In genomic region chr10:5591336-5591824, GRCh38 we compare ENCODE assay signal across 25 cellular contexts.
DNase-seq lines count a peak whose midpoint lies in the region; ATAC-seq and TF ChIP-seq lines count a peak whose summit lies in the region.
"Had no signal": no experiment of that assay in that cellular context is flagged by ENCODE, and none has a peak within 500 bp of the region (broad histone marks: within the 10 kb centered on the region; RNA-seq: fewer than 3 reads in every experiment).

No MANE protein-coding gene starts in this region.

- peak overlapping the region; percentile 80 for H3K18ac ChIP-seq in trophoblast cell (ENCODE audit: low read length)

- peaks cover 28% of the 10 kb centered on the region for H3K4me1 ChIP-seq in GM23338 (ENCODE audit: insufficient read depth)
- peaks cover 29% of the 10 kb centered on the region for H3K4me1 ChIP-seq in OCI-LY3 (ENCODE audit: low read length)
- peaks cover 5% of the 10 kb centered on the region for H3K4me1 ChIP-seq in endodermal cell (ENCODE audit: control insufficient read depth, insufficient read depth, low read length)
- H3K4me1 ChIP-seq in trophoblast cell (ENCODE audit: control insufficient read depth in 1 of 2, insufficient read depth in 2 of 2, low read length in 2 of 2) = peaks cover 72 to 75% of the 10 kb centered on the region in 2 experiments
- no peaks in the 10 kb centered on the region for H3K4me1 ChIP-seq in CD8-positive, alpha-beta T cell (ENCODE audit: insufficient read depth, low read length)
- H3K4me1 ChIP-seq: uterus had no signal

- DNase-seq in GM23338 (ENCODE audit: low spot score) (no peak), endodermal cell (peak; percentile 64), trophoblast cell (peak; percentile 97 to 98), KBM-7 (no peak), midbrain (lab: John Stamatoyannopoulos, UW) (no peak)
- no peak for DNase-seq in central memory CD4-positive, alpha-beta T cell
- DNase-seq in CD8-positive, alpha-beta T cell = no peak
- DNase-seq: activated B cell treated with CpG ODN at 0.5 μM for 24 hours; anterior cingulate cortex; HFFc6; NCI-H1694 treated with DMSO at 0.1 percent for 48 hours; NCI-H2227 treated with DMSO at 0.1 percent for 48 hours; NCI-H69; stimulated activated CD4-positive, alpha-beta T cell treated with anti-CD3 and anti-CD28 coated beads, Interleukin-2, amount 100 ng/mL, for 48 hours; T1000; uterus had no signal

- H3K4me3 ChIP-seq in GM23338 (no peak overlapping the region), OCI-LY3 (ENCODE audit: low read length) (no peak overlapping the region), endodermal cell (ENCODE audit: low read length) (no peak overlapping the region), trophoblast cell (ENCODE audit: low read depth, low read length) (no peak overlapping the region)
- no peak overlapping the region for H3K4me3 ChIP-seq in CD8-positive, alpha-beta T cell (ENCODE audit: low read depth, low read length)
- H3K4me3 ChIP-seq: BLaER1 treated with 17β-estradiol and CSF1 and Interleukin-3, amounts not matched to agents 10 nM and 100 nM; cardiac muscle cell; gastroesophageal sphincter; K562; lung; uterus had no signal

- peak overlapping the region; percentile 87 for H2BK5ac ChIP-seq in trophoblast cell (ENCODE audit: low read depth, low read length, poor library complexity)

- H3K4me3 Mint-ChIP-seq in GM23338 (no peak overlapping the region), endodermal cell (no peak overlapping the region)
- H3K4me3 Mint-ChIP-seq in CD8-positive, alpha-beta T cell = no peak overlapping the region
- H3K4me3 Mint-ChIP-seq: activated B cell treated with CpG ODN at 0.5 μM for 24 hours; activated naive CD4-positive, alpha-beta T cell treated with anti-CD3 and anti-CD28 coated beads, Interleukin-2, amount 50 U/mL, for 24 hours; activated T-helper 1 cell treated with anti-CD3 and anti-CD28 coated beads, Interleukin-12 subunit alpha, Interleukin-12 subunit beta, Interleukin-2, Interleukin-4 antibody, amounts not matched to agents 30 ng/mL and 10 ng/mL and 1 ng/mL, durations not matched to agents 14 hours and 24 hours and 36 hours; HFFc6; stimulated activated memory B cell treated with anti-CD40 and anti-IgM and Interleukin-4, amounts not matched to agents 10 μg/mL and 1 μg/mL and 100 μg/mL, for 72 hours had no signal

- H3K9me3 Mint-ChIP-seq in GM23338 = no peaks in the 10 kb centered on the region
- H3K9me3 Mint-ChIP-seq in endodermal cell = no peaks in the 10 kb centered on the region
- H3K9me3 Mint-ChIP-seq in CD8-positive, alpha-beta T cell = no peaks in the 10 kb centered on the region
- H3K9me3 Mint-ChIP-seq: activated B cell treated with CpG ODN at 0.5 μM for 24 hours; activated naive CD4-positive, alpha-beta T cell treated with anti-CD3 and anti-CD28 coated beads, Interleukin-2, amount 50 U/mL, for 24 hours; activated T-helper 1 cell treated with anti-CD3 and anti-CD28 coated beads, Interleukin-12 subunit alpha, Interleukin-12 subunit beta, Interleukin-2, Interleukin-4 antibody, amounts not matched to agents 30 ng/mL and 10 ng/mL and 1 ng/mL, durations not matched to agents 14 hours and 24 hours and 36 hours; HFFc6; stimulated activated memory B cell treated with anti-CD40 and anti-IgM and Interleukin-4, amounts not matched to agents 10 μg/mL and 1 μg/mL and 100 μg/mL, for 72 hours had no signal

- H3K9me3 ChIP-seq in OCI-LY3 (ENCODE audit: insufficient read depth, low read length) = no peaks in the 10 kb centered on the region
- H3K9me3 ChIP-seq in endodermal cell (ENCODE audit: control insufficient read depth, low read length) = no peaks in the 10 kb centered on the region
- H3K9me3 ChIP-seq in trophoblast cell (ENCODE audit: insufficient read depth, low read depth, low read length) = no peaks in the 10 kb centered on the region
- no peaks in the 10 kb centered on the region for H3K9me3 ChIP-seq in CD8-positive, alpha-beta T cell (ENCODE audit: low read length)
- H3K9me3 ChIP-seq: BLaER1 treated with 17β-estradiol and CSF1 and Interleukin-3, amounts not matched to agents 10 nM and 100 nM; gastroesophageal sphincter; uterus had no signal

- no peak overlapping the region for H3K9ac ChIP-seq in OCI-LY3 (ENCODE audit: low read length)
- no peak overlapping the region for H3K9ac ChIP-seq in endodermal cell (ENCODE audit: extremely low read depth, low read length, poor library complexity, severe bottlenecking)
- no peak overlapping the region for H3K9ac ChIP-seq in trophoblast cell (ENCODE audit: low read length)
- H3K9ac ChIP-seq: BLaER1 treated with 17β-estradiol and CSF1 and Interleukin-3, amounts not matched to agents 10 nM and 100 nM had no signal

- H3K27me3 Mint-ChIP-seq in GM23338 (ENCODE audit: insufficient read depth, low read depth, poor library complexity) (peaks cover 10% of the 10 kb centered on the region), endodermal cell (ENCODE audit: insufficient read depth) (peaks cover 3% of the 10 kb centered on the region)
- H3K27me3 Mint-ChIP-seq in CD8-positive, alpha-beta T cell (ENCODE audit: low read depth) = peaks cover 21% of the 10 kb centered on the region
- H3K27me3 Mint-ChIP-seq: activated naive CD4-positive, alpha-beta T cell treated with anti-CD3 and anti-CD28 coated beads, Interleukin-2, amount 50 U/mL, for 24 hours had no signal

- H3K27me3 ChIP-seq in GM23338 (ENCODE audit: insufficient read depth) (no peaks in the 10 kb centered on the region), OCI-LY3 (ENCODE audit: low read depth, low read length) (peaks cover 20% of the 10 kb centered on the region), endodermal cell (ENCODE audit: control insufficient read depth, insufficient read depth, low read length, poor library complexity, severe bottlenecking) (no peaks in the 10 kb centered on the region), trophoblast cell (ENCODE audit: insufficient read depth, low read length) (no peaks in the 10 kb centered on the region)
- H3K27me3 ChIP-seq in CD8-positive, alpha-beta T cell (ENCODE audit: insufficient read depth, low read length) = no peaks in the 10 kb centered on the region
- H3K27me3 ChIP-seq: BLaER1 treated with 17β-estradiol and CSF1 and Interleukin-3, amounts not matched to agents 10 nM and 100 nM; cardiac muscle cell; gastroesophageal sphincter; uterus had no signal

- H3K23ac ChIP-seq in trophoblast cell (ENCODE audit: low read length) = no peak overlapping the region

- H2AK5ac ChIP-seq in trophoblast cell (ENCODE audit: low read length) = peak overlapping the region; percentile 82

- H4K20me1 ChIP-seq in GM23338 (replicated peaks; ENCODE audit: insufficient read depth) = no peaks in the 10 kb centered on the region
- H4K20me1 ChIP-seq in OCI-LY3 (ENCODE audit: insufficient read depth, low read length) = no peaks in the 10 kb centered on the region
- H4K20me1 ChIP-seq: BLaER1 treated with 17β-estradiol and CSF1 and Interleukin-3, amounts not matched to agents 10 nM and 100 nM had no signal

- H3K4me1 Mint-ChIP-seq in GM23338 (peaks cover 40% of the 10 kb centered on the region), endodermal cell (peaks cover 19% of the 10 kb centered on the region)
- peaks cover 13% of the 10 kb centered on the region for H3K4me1 Mint-ChIP-seq in CD8-positive, alpha-beta T cell (ENCODE audit: low read depth)

- H3K36me3 Mint-ChIP-seq in GM23338 (ENCODE audit: low read depth) (no peaks in the 10 kb centered on the region), endodermal cell (ENCODE audit: low read depth) (no peaks in the 10 kb centered on the region)
- H3K36me3 Mint-ChIP-seq in CD8-positive, alpha-beta T cell = no peaks in the 10 kb centered on the region
- H3K36me3 Mint-ChIP-seq: activated naive CD4-positive, alpha-beta T cell treated with anti-CD3 and anti-CD28 coated beads, Interleukin-2, amount 50 U/mL, for 24 hours; stimulated activated memory B cell treated with anti-CD40 and anti-IgM and Interleukin-4, amounts not matched to agents 10 μg/mL and 1 μg/mL and 100 μg/mL, for 72 hours had no signal

- H3F3A ChIP-seq in GM23338 (replicated peaks; ENCODE audit: low read depth) = no peaks in the 10 kb centered on the region

- peak overlapping the region; percentile 66 for H3K4ac ChIP-seq in trophoblast cell (ENCODE audit: low read depth, low read length)

- H4K8ac ChIP-seq in trophoblast cell (ENCODE audit: low read depth, low read length) = peak overlapping the region; percentile 45

- H3K27ac ChIP-seq in GM23338 (ENCODE audit: low read depth) (no peak overlapping the region), OCI-LY3 (ENCODE audit: low read length) (no peak overlapping the region), endodermal cell (ENCODE audit: low read depth, low read length) (no peak overlapping the region), trophoblast cell (ENCODE audit: low read depth, low read length) (peak overlapping the region; percentile 99)
- no peak overlapping the region for H3K27ac ChIP-seq in CD8-positive, alpha-beta T cell (ENCODE audit: low read depth, low read length)
- H3K27ac ChIP-seq: BLaER1 treated with 17β-estradiol and CSF1 and Interleukin-3, amounts not matched to agents 10 nM and 100 nM; cardiac muscle cell; gastroesophageal sphincter; uterus had no signal

- H2AFZ ChIP-seq in GM23338 (0 out of 2 replicates have a peak overlapping the region, but pooled peaks have one; percentile 43), OCI-LY3 (ENCODE audit: low read depth, low read length) (no peak overlapping the region), trophoblast cell (ENCODE audit: insufficient read depth, low read length, poor library complexity) (peak overlapping the region; percentile 7)

- H3K79me2 ChIP-seq in GM23338 (replicated peaks; ENCODE audit: insufficient read depth) = no peaks in the 10 kb centered on the region
- no peaks in the 10 kb centered on the region for H3K79me2 ChIP-seq in OCI-LY3 (ENCODE audit: low read length)
- H3K79me2 ChIP-seq in trophoblast cell (ENCODE audit: control insufficient read depth, insufficient read depth, low read length, poor library complexity) = peaks cover 30% of the 10 kb centered on the region

- no peak overlapping the region for H4K12ac ChIP-seq in trophoblast cell (ENCODE audit: low read depth, low read length)

- WGBS in endodermal cell (ENCODE audit: insufficient coverage in 1 of 2, insufficient read length in 1 of 2), 2 experiments = 75 to 83% methylated on average over 13 to 14 of the region's 14 CpGs
- no CpG with 5 or more reads among the region's 14 CpGs for WGBS in trophoblast cell (ENCODE audit: extremely low coverage, insufficient coverage, insufficient read length)

- H4K91ac ChIP-seq in trophoblast cell (ENCODE audit: low read depth, low read length) = peak overlapping the region; percentile 99

- intact Hi-C loops in CD8-positive, alpha-beta T cell (cut with DNase I, micrococcal nuclease) = no loop called here

- H3K79me1 ChIP-seq in trophoblast cell (ENCODE audit: low read length) = peaks cover 89% of the 10 kb centered on the region

- H2BK120ac ChIP-seq in trophoblast cell (ENCODE audit: insufficient read depth, low read length, poor library complexity) = peak overlapping the region; percentile 89

- CTCF ChIA-PET in CD8-positive, alpha-beta T cell (lab: Charles Lee) = interaction anchor here (1.8 kb wide), 1 partner anchor 32 kb away, joined by 9 read pairs; no protein-coding TSS in a partner anchor

- POLR2A ChIA-PET in CD8-positive, alpha-beta T cell (lab: Charles Lee) = no interaction called here

- peak; percentile 61 for ATAC-seq in GM23338
- no peak for ATAC-seq in CD8-positive, alpha-beta T cell
- ATAC-seq: gastroesophageal sphincter; K562; stimulated activated memory B cell treated with anti-CD40 and anti-IgM and Interleukin-4, amounts not matched to agents 10 μg/mL and 1 μg/mL and 100 μg/mL, for 72 hours had no signal

- H2BK12ac ChIP-seq in trophoblast cell (ENCODE audit: low read length) = peak overlapping the region; percentile 93

- H3K14ac ChIP-seq in trophoblast cell (ENCODE audit: low read length) = peak overlapping the region; percentile 86

- no peaks in the 10 kb centered on the region for H3K36me3 ChIP-seq in GM23338 (ENCODE audit: insufficient read depth)
- H3K36me3 ChIP-seq in OCI-LY3 (replicated peaks; ENCODE audit: low read depth, low read length) = no peaks in the 10 kb centered on the region
- H3K36me3 ChIP-seq in endodermal cell (ENCODE audit: control insufficient read depth, insufficient read depth, low read length) = no peaks in the 10 kb centered on the region
- H3K36me3 ChIP-seq in trophoblast cell (ENCODE audit: control insufficient read depth in 1 of 2, insufficient read depth in 2 of 2, low read length in 2 of 2) = no peaks in the 10 kb centered on the region
- H3K36me3 ChIP-seq in CD8-positive, alpha-beta T cell (ENCODE audit: insufficient read depth, low read length) = no peaks in the 10 kb centered on the region
- H3K36me3 ChIP-seq: BLaER1 treated with 17β-estradiol and CSF1 and Interleukin-3, amounts not matched to agents 10 nM and 100 nM; cardiac muscle cell; gastroesophageal sphincter; uterus had no signal

- no peak overlapping the region for H3K27ac Mint-ChIP-seq in GM23338
- H3K27ac Mint-ChIP-seq in endodermal cell = no peak overlapping the region
- H3K27ac Mint-ChIP-seq in CD8-positive, alpha-beta T cell = no peak overlapping the region
- H3K27ac Mint-ChIP-seq: activated B cell treated with CpG ODN at 0.5 μM for 24 hours; activated naive CD4-positive, alpha-beta T cell treated with anti-CD3 and anti-CD28 coated beads, Interleukin-2, amount 50 U/mL, for 24 hours; activated T-helper 1 cell treated with anti-CD3 and anti-CD28 coated beads, Interleukin-12 subunit alpha, Interleukin-12 subunit beta, Interleukin-2, Interleukin-4 antibody, amounts not matched to agents 30 ng/mL and 10 ng/mL and 1 ng/mL, durations not matched to agents 14 hours and 24 hours and 36 hours; HFFc6; stimulated activated memory B cell treated with anti-CD40 and anti-IgM and Interleukin-4, amounts not matched to agents 10 μg/mL and 1 μg/mL and 100 μg/mL, for 72 hours had no signal

- no peaks in the 10 kb centered on the region for H3K9me2 ChIP-seq in GM23338 (ENCODE audit: insufficient read depth)

- no peak for TF ChIP-seq CTCF in GM23338 (conservative IDR thresholded peaks at IDR 0.05; ENCODE audit: low read depth in 2 of 2)
- TF ChIP-seq CTCF in OCI-LY3 (IDR thresholded peaks at IDR 0.05; ENCODE audit: low read depth, low read length) = no peak
- no peak for TF ChIP-seq CTCF in endodermal cell (conservative IDR thresholded peaks at IDR 0.05)
- TF ChIP-seq CTCF in CD8-positive, alpha-beta T cell (IDR thresholded peaks at IDR 0.05) = no peak

- H3K4me2 ChIP-seq in GM23338 (no peak overlapping the region), OCI-LY3 (ENCODE audit: low read length) (0 out of 2 replicates have a peak overlapping the region, but pooled peaks have one; percentile 7), trophoblast cell (ENCODE audit: low read length) (no peak overlapping the region)
- H3K4me2 ChIP-seq: BLaER1 treated with 17β-estradiol and CSF1 and Interleukin-3, amounts not matched to agents 10 nM and 100 nM had no signal

- in situ Hi-C loops in KBM-7 (cut with MboI; ENCODE audit: low pct_unique_long_range_greater_than_20kb, low sequenced_read_pairs) = no loop called here

Comparison
In these comparisons a context has a peak if more than half of its experiments do, and no peak if none do; other contexts are left out.
1. DNase-seq: peak in endodermal cell (single experiment) and trophoblast cell (2 of 2); none in GM23338 (single experiment), central memory CD4-positive, alpha-beta T cell (single experiment), KBM-7 (single experiment), CD8-positive, alpha-beta T cell (0 of 7) and midbrain (single experiment).